ENCODE assay signal across 12 cellular contexts in genomic region chr5:173742432-173742816, GRCh38.
A peak's percentile ranks its signal among the peaks of the same experiment; 100 is the strongest.
DNase-seq lines count a peak whose midpoint lies in the region; ATAC-seq and TF ChIP-seq lines count a peak whose summit lies in the region.
"Had no signal": no experiment of that assay in that cellular context is flagged by ENCODE, and none has a peak within 500 bp of the region (broad histone marks: within the 10 kb centered on the region; RNA-seq: fewer than 3 reads in every experiment).

No MANE protein-coding gene starts in this region.

- H3K9me3 Mint-ChIP-seq in natural killer cell, result no peaks in the 10 kb centered on the region
- H3K9me3 Mint-ChIP-seq: neural crest cell had no signal

- no peak overlapping the region for H3K4me3 ChIP-seq in MG63
- H3K4me3 ChIP-seq: colonic mucosa, hepatocyte had no signal

- H3K36me3 ChIP-seq in MG63, result no peaks in the 10 kb centered on the region
- H3K36me3 ChIP-seq: colonic mucosa had no signal

- H3K27ac Mint-ChIP-seq in natural killer cell, result no peak overlapping the region

- H3K9me3 ChIP-seq in MG63, result no peaks in the 10 kb centered on the region
- H3K9me3 ChIP-seq: colonic mucosa had no signal

- no peaks in the 10 kb centered on the region for H3K4me1 Mint-ChIP-seq in natural killer cell

- no peaks in the 10 kb centered on the region for H3K36me3 Mint-ChIP-seq in natural killer cell

- DNase-seq in GM10266 (ENCODE audit: extremely low spot score), result peak; percentile 78
- peak; percentile 73 for DNase-seq in GM19238 (ENCODE audit: insufficient read length, low spot score)
- DNase-seq in NAMALWA (ENCODE audit: low spot score), result peak; percentile 73
- no peak for DNase-seq in NCI-H2107 treated with DMSO at 0.1 percent for 48 hours (lab: John Stamatoyannopoulos, UW; ENCODE audit: unreplicated experiment)
- no peak for DNase-seq in natural killer cell
- no peak for DNase-seq in GDM1 (lab: John Stamatoyannopoulos, UW)
- no peak for DNase-seq in MG63
- DNase-seq: colonic mucosa, NCI-H1694 had no signal

- TF ChIP-seq CTCF in GM10266 (IDR thresholded peaks at IDR 0.05; ENCODE audit: control insufficient read depth, insufficient read depth, low read depth, missing control alignments) (no peak), natural killer cell (IDR thresholded peaks at IDR 0.05) (no peak)

- no peaks in the 10 kb centered on the region for H3K27me3 Mint-ChIP-seq in natural killer cell (ENCODE audit: low read depth in 2 of 2)

- no peak overlapping the region for H3K4me3 Mint-ChIP-seq in natural killer cell
- H3K4me3 Mint-ChIP-seq: neural crest cell had no signal

- no peaks in the 10 kb centered on the region for H3K27me3 ChIP-seq in MG63
- H3K27me3 ChIP-seq: colonic mucosa, hepatocyte had no signal

- intact Hi-C loops in natural killer cell (cut with micrococcal nuclease), result no loop called here

- ATAC-seq in HG02798 (IDR thresholded peaks at IDR 0.05; ENCODE audit: poor library complexity, unreplicated experiment), result peak; percentile 73
- ATAC-seq in natural killer cell, result no peak

Comparison
In these comparisons a context has a peak if more than half of its experiments do, and no peak if none do; other contexts are left out.
1. DNase-seq: peak in GM10266 (single experiment), GM19238 (single experiment) and NAMALWA (single experiment); none in NCI-H2107 treated with DMSO at 0.1 percent for 48 hours (single experiment), natural killer cell (single experiment), GDM1 (single experiment) and MG63 (single experiment).